ENCODE assay signal across 24 cellular contexts in the genomic region with DNA sequence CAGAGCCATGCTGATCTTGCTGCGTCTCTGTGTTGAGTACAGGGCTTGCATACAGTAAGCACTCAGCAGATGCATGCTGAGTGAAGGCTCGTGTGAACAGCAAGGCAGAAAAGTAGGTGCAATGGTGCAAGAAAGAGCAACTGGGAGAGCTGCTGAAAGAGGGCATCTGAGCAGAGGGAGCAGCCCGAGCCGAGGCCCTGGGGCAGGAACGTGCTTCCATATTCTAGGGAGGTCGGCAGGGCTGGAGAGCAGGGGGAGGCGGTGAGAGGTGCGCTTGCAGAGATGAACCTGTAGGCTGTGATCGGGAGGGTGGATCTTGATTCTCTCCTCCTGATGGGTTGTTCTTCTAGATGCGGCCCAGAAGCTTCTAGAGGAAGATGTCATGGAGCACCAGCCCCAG. TPM values are rescaled to one million over a fixed set of nuclear protein-coding genes. Genes with fewer than 3 reads are reported as not detected.
DNase-seq lines count a peak whose midpoint lies in the region; ATAC-seq, FAIRE-seq and TF ChIP-seq lines count a peak whose summit lies in the region.
"Had no signal": no experiment of that assay in that cellular context is flagged by ENCODE, and none has a peak within 500 bp of the region (broad histone marks: within the 10 kb centered on the region; RNA-seq: fewer than 3 reads in every experiment).

No MANE protein-coding gene starts in this region.

- peaks cover 19% of the 10 kb centered on the region for H3K4me1 Mint-ChIP-seq in astrocyte (ENCODE audit: low read depth, unreplicated experiment)
- H3K4me1 Mint-ChIP-seq in natural killer cell = peaks cover 10 to 11% of the 10 kb centered on the region in 2 donors

- peaks cover 20 to 34% of the 10 kb centered on the region in 2 experiments for H3K4me1 ChIP-seq in SK-N-SH (ENCODE audit: control insufficient read depth in 1 of 2, insufficient read depth in 2 of 2, low read depth in 1 of 2, low read length in 1 of 2)
- H3K4me1 ChIP-seq in astrocyte (ENCODE audit: insufficient read depth, low read length) = peaks cover 32% of the 10 kb centered on the region
- H3K4me1 ChIP-seq in keratinocyte (ENCODE audit: control insufficient read depth, extremely low read depth, insufficient read depth, low read length) = peaks cover 25% of the 10 kb centered on the region

- H3K36me3 Mint-ChIP-seq in astrocyte (ENCODE audit: low read depth, unreplicated experiment) (peaks cover 7% of the 10 kb centered on the region), natural killer cell (no peaks in the 10 kb centered on the region)

- no peaks in the 10 kb centered on the region for H3K9me2 ChIP-seq in SK-N-SH

- H3K4me2 ChIP-seq in SK-N-SH (peak overlapping the region; percentile 62; the same call in 1 of the 2 replicates), astrocyte (ENCODE audit: low read length) (peak overlapping the region; percentile 45), keratinocyte (ENCODE audit: control insufficient read depth, extremely low read depth, insufficient read depth, low read depth, low read length) (no peak overlapping the region)
- H3K4me2 ChIP-seq: BLaER1 had no signal

- TF ChIP-seq RAD21 in SK-N-SH (IDR thresholded peaks at IDR 0.05; ENCODE audit: low read length) = no peak

- H3K27me3 ChIP-seq in SK-N-SH (ENCODE audit: insufficient read depth) = no peaks in the 10 kb centered on the region
- H3K27me3 ChIP-seq in astrocyte (ENCODE audit: insufficient read depth, low read length) = no peaks in the 10 kb centered on the region
- no peaks in the 10 kb centered on the region for H3K27me3 ChIP-seq in keratinocyte (ENCODE audit: control insufficient read depth, extremely low read depth, insufficient read depth, low read length)
- H3K27me3 ChIP-seq: BLaER1 had no signal

- H3K27me3 Mint-ChIP-seq in astrocyte (ENCODE audit: low read depth, unreplicated experiment) = no peaks in the 10 kb centered on the region
- H3K27me3 Mint-ChIP-seq in natural killer cell (ENCODE audit: low read depth in 2 of 2) = peaks cover 0 to 11% of the 10 kb centered on the region in 2 donors

- CTCF ChIA-PET in SK-N-SH (lab: Yijun Ruan, JAX) = interaction anchor here (0.9 to 1.5 kb wide), 2 partner anchors 12 to 15 kb away, joined by 3 to 4 read pairs; no protein-coding TSS in a partner anchor

- peak overlapping the region; percentile 70; the same call in 1 of the 2 replicates for H3K9ac ChIP-seq in SK-N-SH
- peak overlapping the region; percentile 79 for H3K9ac ChIP-seq in astrocyte (ENCODE audit: low read length)
- H3K9ac ChIP-seq in keratinocyte (ENCODE audit: control insufficient read depth, extremely low read depth, insufficient read depth, low read length) = no peak overlapping the region
- H3K9ac ChIP-seq: BLaER1 had no signal

- H3K4me3 ChIP-seq in SK-N-SH (ENCODE audit: low read depth in 2 of 2, low read length in 1 of 2) (no peak overlapping the region), astrocyte (ENCODE audit: insufficient read depth, low read depth, low read length) (no peak overlapping the region), keratinocyte (ENCODE audit: control insufficient read depth in 2 of 3, extremely low read depth in 1 of 3, insufficient read depth in 2 of 3, low read depth in 1 of 3, low read length in 3 of 3) (no peak overlapping the region)
- H3K4me3 ChIP-seq: BLaER1, GM12878 had no signal

- H4K20me1 ChIP-seq in SK-N-SH (ENCODE audit: insufficient read depth) (no peaks in the 10 kb centered on the region), astrocyte (ENCODE audit: insufficient read depth, low read length) (no peaks in the 10 kb centered on the region), keratinocyte (ENCODE audit: control insufficient read depth, extremely low read depth, insufficient read depth, low read length) (no peaks in the 10 kb centered on the region)
- H4K20me1 ChIP-seq: BLaER1 had no signal

- H3K27ac Mint-ChIP-seq in astrocyte (ENCODE audit: unreplicated experiment) (no peak overlapping the region), natural killer cell (no peak overlapping the region)

- H3K27ac ChIP-seq in SK-N-SH (ENCODE audit: low read depth in 2 of 2, low read length in 1 of 2) (peak overlapping the region; percentile 81 to 99), astrocyte (ENCODE audit: low read depth, low read length) (peak overlapping the region; percentile 99), keratinocyte (ENCODE audit: control insufficient read depth, insufficient read depth, low read length) (no peak overlapping the region)
- H3K27ac ChIP-seq: 22Rv1, BLaER1, HL-60 had no signal

- H3K9me3 ChIP-seq in SK-N-SH (no peaks in the 10 kb centered on the region), astrocyte (ENCODE audit: insufficient read depth, low read depth, low read length) (peaks cover 12% of the 10 kb centered on the region), keratinocyte (ENCODE audit: control insufficient read depth, low read depth, low read length) (no peaks in the 10 kb centered on the region)

- no peak for FAIRE-seq in astrocyte (lab: Jason Lieb, UNC)
- FAIRE-seq in keratinocyte (lab: Jason Lieb, UNC) = peak; percentile 17
- FAIRE-seq: GM12878, GM18507 had no signal

- H3K36me3 ChIP-seq in SK-N-SH (replicated peaks in 1 of 2; ENCODE audit: control insufficient read depth in 1 of 2, insufficient read depth in 2 of 2, low read length in 1 of 2) (no peaks in the 10 kb centered on the region), astrocyte (ENCODE audit: insufficient read depth, low read length) (no peaks in the 10 kb centered on the region), keratinocyte (ENCODE audit: control insufficient read depth in 2 of 2, extremely low read depth in 1 of 2, insufficient read depth in 2 of 2, low read length in 2 of 2) (no peaks in the 10 kb centered on the region)
- H3K36me3 ChIP-seq: BLaER1 had no signal

- ATAC-seq in SK-N-SH treated with all-trans-retinoic acid at 6 μM for 48 hours (no peak), natural killer cell (no peak)
- ATAC-seq: GM12878 had no signal

- H3K9me3 Mint-ChIP-seq in astrocyte (ENCODE audit: unreplicated experiment) (no peaks in the 10 kb centered on the region), natural killer cell (no peaks in the 10 kb centered on the region)
- H3K9me3 Mint-ChIP-seq: CD8-positive, alpha-beta memory T cell had no signal

- intact Hi-C loops in posterior vena cava (cut with DNase I) = no loop called here
- intact Hi-C loops in natural killer cell (cut with micrococcal nuclease) = no loop called here

- H3K4me3 Mint-ChIP-seq in astrocyte (ENCODE audit: unreplicated experiment) (peak overlapping the region; percentile 21), natural killer cell (no peak overlapping the region)

- no peak overlapping the region for H2AFZ ChIP-seq in SK-N-SH (ENCODE audit: low read depth)
- H2AFZ ChIP-seq in astrocyte (ENCODE audit: low read depth, low read length) = no peak overlapping the region
- H2AFZ ChIP-seq in keratinocyte (ENCODE audit: control insufficient read depth, low read length) = no peak overlapping the region

- peaks cover 6% of the 10 kb centered on the region for H3F3A ChIP-seq in SK-N-SH (replicated peaks; ENCODE audit: insufficient read depth)

- WGBS in SK-N-SH (ENCODE audit: low lambda C conversion rate) = 90% methylated on average over 8 of the region's 10 CpGs

- dilution Hi-C loops in keratinocyte (cut with MboI; ENCODE audit: extremely low pct_ligation_motif_present, low sequenced_read_pairs) = no loop called here

- DNase-seq in SK-N-SH = no peak
- no peak for DNase-seq in astrocyte (ENCODE audit: low read depth)
- no peak for DNase-seq in keratinocyte (ENCODE audit: low read depth, low spot score)
- peak; percentile 69 for DNase-seq in posterior vena cava (ENCODE audit: low spot score)
- no peak for DNase-seq in natural killer cell
- no peak for DNase-seq in NCI-H524 treated with DMSO at 0.1 percent for 48 hours (lab: John Stamatoyannopoulos, UW)
- no peak for DNase-seq in SKM-1 (lab: John Stamatoyannopoulos, UW; ENCODE audit: unreplicated experiment)
- DNase-seq: CD8-positive, alpha-beta memory T cell; DND-41; GDM1; HCEC 1CT; KBM-7; MV-4-11; NCI-H1436; NCI-H2029 treated with DMSO at 0.1 percent for 48 hours; NCI-H510A; NCI-H82; Right ventricle myocardium superior had no signal

- no peak for TF ChIP-seq EP300 in SK-N-SH (IDR thresholded peaks at IDR 0.05; ENCODE audit: borderline replicate concordance in 1 of 2, low read depth in 1 of 2, low read length in 1 of 2)

- no peaks in the 10 kb centered on the region for H3K79me2 ChIP-seq in SK-N-SH (ENCODE audit: insufficient read depth)
- no peaks in the 10 kb centered on the region for H3K79me2 ChIP-seq in astrocyte (ENCODE audit: insufficient read depth, low read length)
- no peaks in the 10 kb centered on the region for H3K79me2 ChIP-seq in keratinocyte (ENCODE audit: control insufficient read depth, insufficient read depth, low read length)

- no peak for TF ChIP-seq CTCF in SK-N-SH (IDR thresholded peaks at IDR 0.05)
- no peak for TF ChIP-seq CTCF in astrocyte (IDR thresholded peaks at IDR 0.05; ENCODE audit: insufficient read depth, low read depth, low read length)
- TF ChIP-seq CTCF in keratinocyte (optimal IDR thresholded peaks at IDR 0.05 in 1 of 3, IDR thresholded peaks at IDR 0.05 in 1 of 3, conservative IDR thresholded peaks at IDR 0.05 in 1 of 3; ENCODE audit: extremely low read depth in 1 of 3, insufficient read depth in 2 of 3, low read length in 3 of 3) = no peak
- no peak for TF ChIP-seq CTCF in natural killer cell (IDR thresholded peaks at IDR 0.05)

- H3K9me1 ChIP-seq in keratinocyte (ENCODE audit: control insufficient read depth, extremely low read depth, insufficient read depth, low read length) = no peaks in the 10 kb centered on the region

- POLR2A ChIA-PET in SK-N-SH (lab: Yijun Ruan, JAX) = no interaction called here

TF ChIP-seq in SK-N-SH, 30 proteins besides CTCF, POLR2A, EP300 and RAD21 (continues in another document):
- TF ChIP-seq CHD2 (IDR thresholded peaks at IDR 0.05; ENCODE audit: low read length, partially characterized antibody) (no peak), RCOR1 (IDR thresholded peaks at IDR 0.05; ENCODE audit: low read length) (no peak)

TF ChIP-seq in SK-N-SH treated with all-trans-retinoic acid at 6 μM for 48 hours, 23 proteins besides CTCF, POLR2A, EP300 and RAD21 (continues in another document):
- TF ChIP-seq GLIS3 (CRISPR knock-in tag; IDR thresholded peaks at IDR 0.05) (no peak), ESRRG (CRISPR knock-in tag; IDR thresholded peaks at IDR 0.05) (no peak), ZFP3 (CRISPR knock-in tag; IDR thresholded peaks at IDR 0.05) (no peak)

RNA-seq across cellular contexts. Expression of a gene that starts 26.4 kb away (rescaled TPM):
- polyA plus RNA-seq in SK-N-SH (2012; rRNA removed) = 63.8 and 90.9 TPM in 2 replicates
- polyA plus RNA-seq in SK-N-SH (2012; cell fraction: cytosol; rRNA removed) = 54.0 and 56.0 TPM in 2 replicates
- polyA plus RNA-seq in SK-N-SH (2012; cell fraction: nucleus; rRNA removed) = 199 and 277 TPM in 2 replicates
- total RNA-seq in astrocyte = 54.3 and 59.3 TPM in 2 replicates
- polyA plus RNA-seq in keratinocyte = 47.3 to 69.7 TPM (median 56.7 TPM) in 3 replicates
- 127 TPM for polyA plus RNA-seq in keratinocyte (2011; ENCODE audit: low read depth)
- 28.3 and 38.3 TPM in 2 replicates for polyA plus RNA-seq in keratinocyte (2011; cell fraction: cytosol; rRNA removed)
- 249 and 270 TPM in 2 replicates for polyA plus RNA-seq in keratinocyte (2011; cell fraction: nucleus; rRNA removed)
- polyA plus RNA-seq in keratinocyte (2012; ENCODE audit: low replicate concordance) = 39.1 and 39.3 TPM in 2 replicates
- 20.8 to 61.8 TPM (median 27.2 TPM) in 3 replicates for polyA minus RNA-seq in keratinocyte
- polyA minus RNA-seq in keratinocyte (2011; cell fraction: cytosol; rRNA and poly(A)+ RNA removed) = 14.2 TPM
- polyA minus RNA-seq in keratinocyte (2011; cell fraction: nucleus; rRNA and poly(A)+ RNA removed) = 26.6 and 38.2 TPM in 2 replicates
- total RNA-seq in posterior vena cava = 10 to 100 TPM; 38.7 to 41.5 TPM
- total RNA-seq in natural killer cell = 100 to 1,000 TPM; 136 to 146 (median 143) TPM
